In the genomic region with DNA sequence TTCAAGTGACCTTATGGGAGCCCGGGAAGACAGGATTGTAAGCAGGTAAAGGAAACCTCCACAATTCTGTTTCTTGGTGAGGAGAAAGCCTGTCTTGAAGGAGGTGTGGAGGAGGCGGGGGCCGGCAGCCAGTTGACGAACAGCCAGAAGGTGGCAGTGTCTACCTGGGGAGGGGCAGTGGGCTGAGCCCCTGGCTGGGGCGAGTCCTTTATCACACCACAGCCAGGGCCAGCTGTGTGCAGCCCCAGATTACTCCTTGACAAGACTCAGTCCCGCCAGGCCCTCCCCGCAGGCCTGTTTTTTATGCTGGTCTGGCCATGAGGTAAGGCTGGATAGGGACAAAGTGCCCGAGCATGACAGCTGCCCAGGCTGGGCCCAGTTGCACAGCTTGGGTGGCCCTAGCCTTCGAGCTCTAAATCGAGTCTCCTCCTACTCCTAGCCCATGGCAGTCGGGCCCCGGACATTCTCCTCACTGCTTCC, we compare ENCODE assay signal across 8 cellular contexts. TPM values are rescaled to one million over a fixed set of nuclear protein-coding genes. Genes with fewer than 3 reads are reported as not detected.
DNase-seq lines count a peak whose midpoint lies in the region; ATAC-seq and TF ChIP-seq lines count a peak whose summit lies in the region.

No MANE protein-coding gene starts in this region.

- H3K4me3 Mint-ChIP-seq in activated CD8-positive, alpha-beta memory T cell treated with anti-CD3 and anti-CD28 coated beads, Interleukin-2, amount 10 ng/mL, durations not matched to agents 7 days and 5 days, result no peak overlapping the region
- H3K4me3 Mint-ChIP-seq in nephron progenitor cell, result no peak overlapping the region

- TF ChIP-seq POLR2A in tibial nerve (IDR thresholded peaks at IDR 0.05), result no peak

- no peaks in the 10 kb centered on the region for H3K27me3 Mint-ChIP-seq in activated CD8-positive, alpha-beta memory T cell treated with anti-CD3 and anti-CD28 coated beads, Interleukin-2, amount 10 ng/mL, durations not matched to agents 7 days and 5 days
- peaks cover 3% of the 10 kb centered on the region for H3K27me3 Mint-ChIP-seq in nephron progenitor cell (ENCODE audit: low read depth, poor library complexity)

- H3K27me3 ChIP-seq in tibial nerve, result no peaks in the 10 kb centered on the region

- no peak overlapping the region for H3K4me3 ChIP-seq in tibial nerve

- ATAC-seq in HG03103 (IDR thresholded peaks at IDR 0.05; ENCODE audit: low read depth, unreplicated experiment), result peak; percentile 77
- peak; percentile 88 for ATAC-seq in activated CD8-positive, alpha-beta memory T cell treated with anti-CD3 and anti-CD28 coated beads, Interleukin-2, amount 10 ng/mL, durations not matched to agents 7 days and 5 days
- peak; percentile 94 for ATAC-seq in esophagus mucosa
- ATAC-seq in GM18870 (IDR thresholded peaks at IDR 0.05; ENCODE audit: unreplicated experiment), result no peak

- no peak overlapping the region for H3K27ac ChIP-seq in tibial nerve

- 27 to 33% methylated on average over 10 to 12 of the region's 12 CpGs for WGBS in tibial nerve, 2 donors

- peak overlapping the region; percentile 80 for H3K27ac Mint-ChIP-seq in activated CD8-positive, alpha-beta memory T cell treated with anti-CD3 and anti-CD28 coated beads, Interleukin-2, amount 10 ng/mL, durations not matched to agents 7 days and 5 days
- H3K27ac Mint-ChIP-seq in nephron progenitor cell, result peak overlapping the region; percentile 51

- TF ChIP-seq EP300 in tibial nerve (IDR thresholded peaks at IDR 0.05), result no peak

- peaks cover 0 to 4% (median 2%) of the 10 kb centered on the region in 4 donors for H3K4me1 ChIP-seq in tibial nerve

- H3K9me3 Mint-ChIP-seq in activated CD8-positive, alpha-beta memory T cell treated with anti-CD3 and anti-CD28 coated beads, Interleukin-2, amount 10 ng/mL, durations not matched to agents 7 days and 5 days (ENCODE audit: low read depth), result peaks cover 9% of the 10 kb centered on the region
- H3K9me3 Mint-ChIP-seq in nephron progenitor cell, result peaks cover 11% of the 10 kb centered on the region

- no peaks in the 10 kb centered on the region for H3K36me3 ChIP-seq in tibial nerve

- peak; percentile 52 for DNase-seq in EH (ENCODE audit: low read depth)
- DNase-seq in NOMO-1 treated with DMSO at 0.1 percent for 48 hours (lab: John Stamatoyannopoulos, UW; ENCODE audit: unreplicated experiment), result peak; percentile 69
- DNase-seq in activated CD8-positive, alpha-beta memory T cell treated with anti-CD3 and anti-CD28 coated beads, Interleukin-2, amount 10 ng/mL, durations not matched to agents 7 days and 5 days, result peak; percentile 84
- DNase-seq in nephron progenitor cell, result peak; percentile 84
- no peak for DNase-seq in tibial nerve (ENCODE audit: low spot score in 2 of 2)

- TF ChIP-seq CTCF in nephron progenitor cell (IDR thresholded peaks at IDR 0.05), result peak; percentile 78
- TF ChIP-seq CTCF in tibial nerve (IDR thresholded peaks at IDR 0.05), result peak; percentile 35 to 57 (median 49)

- H3K36me3 Mint-ChIP-seq in activated CD8-positive, alpha-beta memory T cell treated with anti-CD3 and anti-CD28 coated beads, Interleukin-2, amount 10 ng/mL, durations not matched to agents 7 days and 5 days, result peaks cover 13% of the 10 kb centered on the region
- H3K36me3 Mint-ChIP-seq in nephron progenitor cell (ENCODE audit: low read depth), result no peaks in the 10 kb centered on the region

- H3K4me1 Mint-ChIP-seq in activated CD8-positive, alpha-beta memory T cell treated with anti-CD3 and anti-CD28 coated beads, Interleukin-2, amount 10 ng/mL, durations not matched to agents 7 days and 5 days, result peaks cover 38% of the 10 kb centered on the region
- H3K4me1 Mint-ChIP-seq in nephron progenitor cell, result peaks cover 37% of the 10 kb centered on the region

- CTCF ChIA-PET in activated CD8-positive, alpha-beta memory T cell treated with anti-CD3 and anti-CD28 coated beads, Interleukin-2, amount 10 ng/mL, durations not matched to agents 7 days and 5 days (lab: Charles Lee), result interaction anchor here (0.6 to 3.7 kb wide), 24 partner anchors 9 to 339 kb away, joined by 3 to 27 read pairs (median 5); partner anchors contain the start of genes CIB1, GDPGP1 and IDH2

- H3K9me3 ChIP-seq in tibial nerve, result no peaks in the 10 kb centered on the region

RNA-seq across cellular contexts. Expression of gene IDH2, which starts 40.9 kb away (rescaled TPM):
- total RNA-seq in activated CD8-positive, alpha-beta memory T cell treated with anti-CD3 and anti-CD28 coated beads, Interleukin-2, amount 10 ng/mL, durations not matched to agents 7 days and 5 days, result 100 to 1,000 TPM; 196 to 293 TPM
- total RNA-seq in esophagus mucosa (114 TPM), tibial nerve (10 to 100 TPM; 15.7 to 41.4 (median 20.3) TPM)

RNA-seq across cellular contexts. Expression of gene SEMA4B, which starts 57.9 kb away (rescaled TPM):
- 10 to 100 TPM in 1 of 2 experiments, 1 to 10 TPM in 1; 6.0 to 13.8 TPM for total RNA-seq in activated CD8-positive, alpha-beta memory T cell treated with anti-CD3 and anti-CD28 coated beads, Interleukin-2, amount 10 ng/mL, durations not matched to agents 7 days and 5 days
- total RNA-seq in esophagus mucosa (216 TPM), tibial nerve (100 to 1,000 TPM in 1 of 4 donors, 10 to 100 TPM in 3; 43.1 to 104 (median 59.0) TPM)

Comparison
In these comparisons a context has a peak if more than half of its experiments do, and no peak if none do; other contexts are left out.
1. DNase-seq: peak in EH (single experiment), NOMO-1 treated with DMSO at 0.1 percent for 48 hours (single experiment), activated CD8-positive, alpha-beta memory T cell treated with anti-CD3 and anti-CD28 coated beads, Interleukin-2, amount 10 ng/mL, durations not matched to agents 7 days and 5 days (single experiment) and nephron progenitor cell (single experiment); none in tibial nerve (0 of 2).